Comparison of ENCODE assay signal across 11 cellular contexts in genomic region chr16:4776141-4776705, GRCh38. TPM values are rescaled to one million over a fixed set of nuclear protein-coding genes. Genes with fewer than 3 reads are reported as not detected.
"Had no signal": no experiment of that assay in that cellular context is flagged by ENCODE, and none has a peak within 500 bp of the region (broad histone marks: within the 10 kb centered on the region; RNA-seq: fewer than 3 reads in every experiment).

No MANE protein-coding gene starts in this region.

- H3K9me3 Mint-ChIP-seq: HFFc6 had no signal

- H3K9me3 ChIP-seq: HAP-1 had no signal

- H3K4me3 Mint-ChIP-seq: HFFc6 had no signal

- H3K36me3 ChIP-seq: HAP-1 had no signal

- H3K27ac Mint-ChIP-seq: HFFc6 had no signal

- H3K4me3 ChIP-seq: GM23248, HAP-1 had no signal

- DNase-seq: GM23248, GOT3, H7, HFFc6, IMR-90, KBM-7 had no signal

- H2AFZ ChIP-seq: GM23248 had no signal

- ATAC-seq: HCT116 had no signal

- H3K9ac ChIP-seq: GM23248 had no signal

- H3K27ac ChIP-seq: GM23248, HL-60 had no signal

RNA-seq across cellular contexts. Expression of gene SEPTIN12, which starts 11.9 kb away (rescaled TPM):
- total RNA-seq: GM23248, H4, H7, HFFc6, HT1080, IMR-90 had no signal
- polyA plus RNA-seq: GM23248, IMR-90 had no signal

RNA-seq across cellular contexts. Expression of gene SMIM22, which starts 18.9 kb away (rescaled TPM):
- total RNA-seq: GM23248, H4, H7, HFFc6, HT1080, IMR-90 had no signal
- polyA plus RNA-seq: GM23248, IMR-90 had no signal

RNA-seq across cellular contexts. Expression of gene DNAAF8, which starts 41.9 kb away (rescaled TPM):
- total RNA-seq: HT1080 had no signal
